ENCODE assay signal across 24 cellular contexts in genomic region chr11:126426126-126426525, GRCh38.
DNase-seq lines count a peak whose midpoint lies in the region; ATAC-seq, FAIRE-seq and TF ChIP-seq lines count a peak whose summit lies in the region.
"Had no signal": no experiment of that assay in that cellular context is flagged by ENCODE, and none has a peak within 500 bp of the region (broad histone marks: within the 10 kb centered on the region; RNA-seq: fewer than 3 reads in every experiment).

No MANE protein-coding gene starts in this region.

- H3K4me1 Mint-ChIP-seq in natural killer cell = peaks cover 20 to 31% of the 10 kb centered on the region in 2 donors
- H3K4me1 Mint-ChIP-seq in natural killer cell treated with Interleukin-12 subunit alpha and Interleukin-12 subunit beta and Interleukin-15 and Interleukin-18, amount 100 ng/mL, for 72 hours (ENCODE audit: low read depth in 2 of 2) = peaks cover 17% of the 10 kb centered on the region in 2 donors

- H3K4me1 ChIP-seq in mammary epithelial cell (ENCODE audit: insufficient read depth, low read length) (peaks cover 5% of the 10 kb centered on the region), mucosa of descending colon (ENCODE audit: low read depth) (peaks cover 45% of the 10 kb centered on the region), kidney (ENCODE audit: control insufficient read depth in 1 of 2, insufficient read depth in 1 of 2, low read depth in 1 of 2, low read length in 2 of 2) (peaks cover 0 to 4% of the 10 kb centered on the region in 2 donors), BE2C (no peaks in the 10 kb centered on the region)

- H3K36me3 ChIP-seq in mammary epithelial cell (ENCODE audit: insufficient read depth, low read length) (no peaks in the 10 kb centered on the region), mucosa of descending colon (ENCODE audit: low read depth) (no peaks in the 10 kb centered on the region), kidney (ENCODE audit: control insufficient read depth in 1 of 2, insufficient read depth in 2 of 2, low read length in 2 of 2) (no peaks in the 10 kb centered on the region), BE2C (no peaks in the 10 kb centered on the region)

- dilution Hi-C loops in mammary epithelial cell (cut with HindIII; ENCODE audit: low sequenced_read_pairs) = loop anchor here (5.0 kb wide), 1 partner anchor 74 kb away; no protein-coding TSS in a partner anchor

- H2AFZ ChIP-seq in mammary epithelial cell (ENCODE audit: low read depth, low read length) = no peak overlapping the region
- H2AFZ ChIP-seq: GM23248 had no signal

- H3K9me3 Mint-ChIP-seq in natural killer cell = no peaks in the 10 kb centered on the region
- no peaks in the 10 kb centered on the region for H3K9me3 Mint-ChIP-seq in natural killer cell treated with Interleukin-12 subunit alpha and Interleukin-12 subunit beta and Interleukin-15 and Interleukin-18, amount 100 ng/mL, for 72 hours
- H3K9me3 Mint-ChIP-seq: CD4-positive, alpha-beta T cell had no signal

- WGBS in mammary epithelial cell (ENCODE audit: low coverage, missing lambda C conversion rate) = 100% methylated on average over 1 of the region's 2 CpGs

- intact Hi-C loops in natural killer cell (cut with micrococcal nuclease) (no loop called here), mammary epithelial cell (cut with micrococcal nuclease) (no loop called here), mucosa of descending colon (cut with DNase I, micrococcal nuclease) (no loop called here), kidney (cut with DNase I) (no loop called here)

- H3K9me3 ChIP-seq in mammary epithelial cell (replicated peaks; ENCODE audit: insufficient read depth, low read length) (no peaks in the 10 kb centered on the region), mucosa of descending colon (no peaks in the 10 kb centered on the region), kidney (ENCODE audit: control insufficient read depth in 1 of 2, low read length in 2 of 2) (no peaks in the 10 kb centered on the region), BE2C (no peaks in the 10 kb centered on the region)
- H3K9me3 ChIP-seq: Caco-2, SK-N-SH had no signal

- H3K27me3 ChIP-seq in mammary epithelial cell (ENCODE audit: insufficient read depth, low read length) (no peaks in the 10 kb centered on the region), BE2C (no peaks in the 10 kb centered on the region)

- H3K79me2 ChIP-seq in mammary epithelial cell (ENCODE audit: insufficient read depth, low read length) = no peaks in the 10 kb centered on the region

- H3K27ac ChIP-seq in mammary epithelial cell (ENCODE audit: insufficient read depth, low read depth, low read length) (no peak overlapping the region), kidney (ENCODE audit: low read depth in 2 of 2, low read length in 2 of 2) (no peak overlapping the region)
- H3K27ac ChIP-seq: GM23248 had no signal

- in situ Hi-C loops in mammary epithelial cell (cut with MboI; ENCODE audit: low sequenced_read_pairs in 2 of 2) = no loop called here

- no peak overlapping the region for H3K4me3 Mint-ChIP-seq in natural killer cell
- H3K4me3 Mint-ChIP-seq in natural killer cell treated with Interleukin-12 subunit alpha and Interleukin-12 subunit beta and Interleukin-15 and Interleukin-18, amount 100 ng/mL, for 72 hours = no peak overlapping the region
- H3K4me3 Mint-ChIP-seq: CD4-positive, alpha-beta T cell had no signal

- CTCF ChIA-PET in mammary epithelial cell (lab: Charles Lee; ENCODE audit: low non-redundant PET) = no interaction called here

- BruUV-seq in mammary epithelial cell (replicated peaks; lab: Mats Ljungman, UMichigan) = no TSS peak

- no peak for FAIRE-seq in kidney (lab: Jason Lieb, UNC)

- TF ChIP-seq CTCF in natural killer cell (IDR thresholded peaks at IDR 0.05) (no peak), mammary epithelial cell (conservative IDR thresholded peaks at IDR 0.05 in 1 of 2, IDR thresholded peaks at IDR 0.05 in 1 of 2; ENCODE audit: extremely low read depth in 1 of 2, insufficient read depth in 1 of 2, low read depth in 1 of 2, low read length in 2 of 2) (no peak), mucosa of descending colon (IDR thresholded peaks at IDR 0.05) (no peak), kidney (IDR thresholded peaks at IDR 0.05; ENCODE audit: borderline replicate concordance, extremely low read depth, insufficient read depth) (no peak), BE2C (IDR thresholded peaks at IDR 0.05; ENCODE audit: low read depth, low read length) (no peak)

- H4K20me1 ChIP-seq in mammary epithelial cell (ENCODE audit: insufficient read depth, low read length) = no peaks in the 10 kb centered on the region

- H3K4me3 ChIP-seq in mammary epithelial cell (replicated peaks in 1 of 3; ENCODE audit: insufficient read depth in 1 of 3, low read depth in 2 of 3, low read length in 3 of 3) (no peak overlapping the region), mucosa of descending colon (no peak overlapping the region), kidney (ENCODE audit: low read length in 2 of 2) (no peak overlapping the region), BE2C (ENCODE audit: low read depth, low read length) (no peak overlapping the region)
- H3K4me3 ChIP-seq: GM23248 had no signal

- no peaks in the 10 kb centered on the region for H3K36me3 Mint-ChIP-seq in natural killer cell
- no peaks in the 10 kb centered on the region for H3K36me3 Mint-ChIP-seq in natural killer cell treated with Interleukin-12 subunit alpha and Interleukin-12 subunit beta and Interleukin-15 and Interleukin-18, amount 100 ng/mL, for 72 hours

- H3K9ac ChIP-seq in mammary epithelial cell (ENCODE audit: insufficient read depth, low read length) (no peak overlapping the region), kidney (ENCODE audit: low read length in 2 of 2) (no peak overlapping the region)
- H3K9ac ChIP-seq: GM23248, SK-N-SH had no signal

- H3K27ac Mint-ChIP-seq in natural killer cell = peak overlapping the region; percentile 79 to 90
- H3K27ac Mint-ChIP-seq in natural killer cell treated with Interleukin-12 subunit alpha and Interleukin-12 subunit beta and Interleukin-15 and Interleukin-18, amount 100 ng/mL, for 72 hours = peak overlapping the region in 1 of 2 donors; percentile 11
- H3K27ac Mint-ChIP-seq: CD4-positive, alpha-beta T cell had no signal

- DNase-seq in natural killer cell (no peak), mammary epithelial cell (peak; percentile 21), mucosa of descending colon (peak in 1 of 3 donors; percentile 55), kidney (no peak), BE2C (no peak)
- DNase-seq in natural killer cell treated with Interleukin-12 subunit alpha and Interleukin-12 subunit beta and Interleukin-15 and Interleukin-18, amount 100 ng/mL, for 72 hours (ENCODE audit: low spot score) = no peak
- DNase-seq: 8988T; Caco-2; CD4-positive, alpha-beta T cell; DMS153; GM23248; IMR-90; Kasumi-1; NCI-H1105; NCI-H1694; NCI-H2081 treated with DMSO at 0.1 percent for 48 hours; NCI-H748 treated with DMSO at 0.1 percent for 48 hours; NK-92 treated with Interleukin-12 subunit alpha and Interleukin-12 subunit beta, amount 100 ng/mL, for 24 hours; RPMI8226; SHP77 treated with DMSO at 0.1 percent for 48 hours; SK-N-SH had no signal

- H3K27me3 Mint-ChIP-seq in natural killer cell (ENCODE audit: low read depth in 2 of 2) = no peaks in the 10 kb centered on the region
- no peaks in the 10 kb centered on the region for H3K27me3 Mint-ChIP-seq in natural killer cell treated with Interleukin-12 subunit alpha and Interleukin-12 subunit beta and Interleukin-15 and Interleukin-18, amount 100 ng/mL, for 72 hours
- H3K27me3 Mint-ChIP-seq: CD4-positive, alpha-beta T cell had no signal

- no peak overlapping the region for H3K4me2 ChIP-seq in mammary epithelial cell (ENCODE audit: insufficient read depth, low read depth, low read length)
- H3K4me2 ChIP-seq: SK-N-SH had no signal

- ATAC-seq in natural killer cell = no peak
- no peak for ATAC-seq in natural killer cell treated with Interleukin-12 subunit alpha and Interleukin-12 subunit beta and Interleukin-15 and Interleukin-18, amount 100 ng/mL, for 72 hours
- ATAC-seq in mucosa of descending colon = peak; percentile 37
- ATAC-seq in GM18519 (IDR thresholded peaks at IDR 0.05; ENCODE audit: low FRiP score, unreplicated experiment) = no peak
- ATAC-seq in HG03469 (IDR thresholded peaks at IDR 0.05; ENCODE audit: unreplicated experiment) = no peak
- ATAC-seq: HCT116 had no signal
